Comparison of ENCODE assay signal across 17 cellular contexts in the genomic region with DNA sequence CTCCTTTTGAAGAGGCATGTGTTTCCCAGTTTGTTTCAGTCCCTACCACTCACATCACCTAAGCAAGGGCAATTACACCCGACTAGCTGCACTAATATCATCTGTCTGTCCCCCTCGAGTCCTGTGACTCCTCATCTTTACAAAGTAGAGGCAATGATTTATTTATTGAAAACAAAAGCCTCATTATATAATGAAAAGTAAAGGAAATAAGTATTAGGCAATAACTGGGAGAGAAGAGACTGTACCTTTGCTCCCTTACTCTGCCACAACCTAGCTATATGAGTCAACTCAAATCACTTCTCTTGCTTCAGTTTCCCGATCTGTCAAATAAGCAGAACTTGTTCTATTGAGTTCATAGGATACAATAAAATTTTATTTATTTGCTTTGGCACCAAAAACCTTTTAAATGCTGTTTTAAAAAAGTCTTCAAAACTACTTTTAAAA. TPM values are rescaled to one million over a fixed set of nuclear protein-coding genes. Genes with fewer than 3 reads are reported as not detected.
DNase-seq lines count a peak whose midpoint lies in the region; ATAC-seq and TF ChIP-seq lines count a peak whose summit lies in the region.
"Had no signal": no experiment of that assay in that cellular context is flagged by ENCODE, and none has a peak within 500 bp of the region (broad histone marks: within the 10 kb centered on the region; RNA-seq: fewer than 3 reads in every experiment).

No MANE protein-coding gene starts in this region.

- no peak overlapping the region for H2AFZ ChIP-seq in hepatocyte

- H3K27me3 ChIP-seq in hepatocyte, result no peaks in the 10 kb centered on the region
- H3K27me3 ChIP-seq: Peyer's patch had no signal

- ATAC-seq in mucosa of descending colon, result peak; percentile 48
- ATAC-seq in HG02840 (IDR thresholded peaks at IDR 0.05; ENCODE audit: low FRiP score, unreplicated experiment), result no peak

- H3K36me3 Mint-ChIP-seq in activated CD4-positive, alpha-beta T cell treated with anti-CD3 and anti-CD28 coated beads, Interleukin-2, amount 10 ng/mL, durations not matched to agents 7 days and 5 days (ENCODE audit: low read depth), result peaks cover 51% of the 10 kb centered on the region

- peaks cover 2% of the 10 kb centered on the region for H3K36me3 ChIP-seq in hepatocyte (replicated peaks; ENCODE audit: insufficient read depth, low read depth)
- H3K36me3 ChIP-seq in mucosa of descending colon (ENCODE audit: low read depth), result no peaks in the 10 kb centered on the region

- TF ChIP-seq CTCF in VCaP (conservative IDR thresholded peaks at IDR 0.05) (no peak), hepatocyte (IDR thresholded peaks at IDR 0.05; ENCODE audit: poor library complexity) (no peak), mucosa of descending colon (IDR thresholded peaks at IDR 0.05) (no peak)

- H3K9me3 Mint-ChIP-seq in activated CD4-positive, alpha-beta T cell treated with anti-CD3 and anti-CD28 coated beads, Interleukin-2, amount 10 ng/mL, durations not matched to agents 7 days and 5 days, result no peaks in the 10 kb centered on the region
- H3K9me3 Mint-ChIP-seq: CD8-positive, alpha-beta memory T cell had no signal

- H3K27ac ChIP-seq in VCaP, result peak overlapping the region; percentile 55
- peak overlapping the region; percentile 1 for H3K27ac ChIP-seq in hepatocyte

- H3K9me2 ChIP-seq in hepatocyte (replicated peaks; ENCODE audit: insufficient read depth), result no peaks in the 10 kb centered on the region

- peaks cover 6% of the 10 kb centered on the region for H3K4me1 Mint-ChIP-seq in activated CD4-positive, alpha-beta T cell treated with anti-CD3 and anti-CD28 coated beads, Interleukin-2, amount 10 ng/mL, durations not matched to agents 7 days and 5 days

- H3K4me1 ChIP-seq in hepatocyte (ENCODE audit: insufficient read depth) (no peaks in the 10 kb centered on the region), mucosa of descending colon (ENCODE audit: low read depth) (peaks cover 6% of the 10 kb centered on the region)

- H3K9me3 ChIP-seq in hepatocyte (ENCODE audit: low read depth) (no peaks in the 10 kb centered on the region), mucosa of descending colon (no peaks in the 10 kb centered on the region)
- H3K9me3 ChIP-seq: Peyer's patch had no signal

- H3K4me3 ChIP-seq in hepatocyte (no peak overlapping the region), mucosa of descending colon (no peak overlapping the region)
- H3K4me3 ChIP-seq: Peyer's patch had no signal

- 85% methylated on average over 3 of the region's 3 CpGs for WGBS in hepatocyte (ENCODE audit: low lambda C conversion rate, missing lambda C conversion rate)

- H3K79me2 ChIP-seq in hepatocyte, result peaks cover 58% of the 10 kb centered on the region

- no peak overlapping the region for H3K4me2 ChIP-seq in hepatocyte

- H3K27me3 Mint-ChIP-seq in activated CD4-positive, alpha-beta T cell treated with anti-CD3 and anti-CD28 coated beads, Interleukin-2, amount 10 ng/mL, durations not matched to agents 7 days and 5 days, result no peaks in the 10 kb centered on the region
- H3K27me3 Mint-ChIP-seq: CD8-positive, alpha-beta memory T cell had no signal

- CTCF ChIA-PET in activated CD4-positive, alpha-beta T cell treated with anti-CD3 and anti-CD28 coated beads, Interleukin-2, amount 10 ng/mL, durations not matched to agents 7 days and 5 days (lab: Charles Lee), result interaction anchor here (0.7 to 1.1 kb wide), 2 partner anchors 9 to 12 kb away, joined by 3 to 4 read pairs; no protein-coding TSS in a partner anchor

- intact Hi-C loops in mucosa of descending colon (cut with DNase I, micrococcal nuclease), result no loop called here

- POLR2A ChIA-PET in activated CD4-positive, alpha-beta T cell treated with anti-CD3 and anti-CD28 coated beads, Interleukin-2, amount 10 ng/mL, durations not matched to agents 7 days and 5 days (lab: Charles Lee), result no interaction called here

- DNase-seq in COLO829 (ENCODE audit: low spot score) (peak; percentile 51), hepatocyte (ENCODE audit: low spot score) (peak; percentile 19), mucosa of descending colon (no peak), LoVo (ENCODE audit: low spot score) (no peak)
- DNase-seq in activated CD4-positive, alpha-beta T cell treated with anti-CD3 and anti-CD28 coated beads, Interleukin-2, amount 10 ng/mL, durations not matched to agents 7 days and 5 days, result no peak
- DNase-seq: AML-193; C1 segment of cervical spinal cord; CD8-positive, alpha-beta memory T cell; KBM-7; NCI-H1105 treated with DMSO at 0.1 percent for 48 hours; NCI-H2029 treated with DMSO at 0.1 percent for 48 hours; NCI-H226; NCI-H510A treated with DMSO at 0.1 percent for 48 hours; NCI-H82; Peyer's patch had no signal

- H3K4me3 Mint-ChIP-seq in activated CD4-positive, alpha-beta T cell treated with anti-CD3 and anti-CD28 coated beads, Interleukin-2, amount 10 ng/mL, durations not matched to agents 7 days and 5 days, result no peak overlapping the region
- H3K4me3 Mint-ChIP-seq: CD8-positive, alpha-beta memory T cell had no signal

- peaks cover 42% of the 10 kb centered on the region for H4K20me1 ChIP-seq in hepatocyte (ENCODE audit: insufficient read depth, poor library complexity, severe bottlenecking)

- no peak overlapping the region for H3K27ac Mint-ChIP-seq in activated CD4-positive, alpha-beta T cell treated with anti-CD3 and anti-CD28 coated beads, Interleukin-2, amount 10 ng/mL, durations not matched to agents 7 days and 5 days
- H3K27ac Mint-ChIP-seq: CD8-positive, alpha-beta memory T cell had no signal

RNA-seq across cellular contexts. Expression of a gene that starts 38.9 kb away (rescaled TPM):
- total RNA-seq in hepatocyte (157 and 173 TPM in 2 replicates), mucosa of descending colon (100 to 1,000 TPM; 104 to 127 (median 117) TPM)
- polyA plus RNA-seq in hepatocyte, result 63.9 and 65.6 TPM in 2 replicates
- total RNA-seq in activated CD4-positive, alpha-beta T cell treated with anti-CD3 and anti-CD28 coated beads, Interleukin-2, amount 10 ng/mL, durations not matched to agents 7 days and 5 days, result 100 to 1,000 TPM; 111 to 133 TPM

RNA-seq across cellular contexts. Expression of a gene that starts 42.3 kb away (rescaled TPM):
- total RNA-seq in hepatocyte, result 29.3 and 32.8 TPM in 2 replicates
- 33.9 and 35.8 TPM in 2 replicates for polyA plus RNA-seq in hepatocyte
- total RNA-seq in mucosa of descending colon, result 10 to 100 TPM; 30.4 to 49.6 (median 36.0) TPM
- 10 to 100 TPM; 29.3 to 31.6 TPM for total RNA-seq in activated CD4-positive, alpha-beta T cell treated with anti-CD3 and anti-CD28 coated beads, Interleukin-2, amount 10 ng/mL, durations not matched to agents 7 days and 5 days

Comparison
In these comparisons a context has a peak if more than half of its experiments do, and no peak if none do; other contexts are left out.
1. DNase-seq: peak in COLO829 (single experiment) and hepatocyte (single experiment); none in mucosa of descending colon (0 of 3), LoVo (single experiment) and activated CD4-positive, alpha-beta T cell treated with anti-CD3 and anti-CD28 coated beads, Interleukin-2, amount 10 ng/mL, durations not matched to agents 7 days and 5 days (single experiment).